8 cellular contexts compared by ENCODE assay signal in the genomic region with DNA sequence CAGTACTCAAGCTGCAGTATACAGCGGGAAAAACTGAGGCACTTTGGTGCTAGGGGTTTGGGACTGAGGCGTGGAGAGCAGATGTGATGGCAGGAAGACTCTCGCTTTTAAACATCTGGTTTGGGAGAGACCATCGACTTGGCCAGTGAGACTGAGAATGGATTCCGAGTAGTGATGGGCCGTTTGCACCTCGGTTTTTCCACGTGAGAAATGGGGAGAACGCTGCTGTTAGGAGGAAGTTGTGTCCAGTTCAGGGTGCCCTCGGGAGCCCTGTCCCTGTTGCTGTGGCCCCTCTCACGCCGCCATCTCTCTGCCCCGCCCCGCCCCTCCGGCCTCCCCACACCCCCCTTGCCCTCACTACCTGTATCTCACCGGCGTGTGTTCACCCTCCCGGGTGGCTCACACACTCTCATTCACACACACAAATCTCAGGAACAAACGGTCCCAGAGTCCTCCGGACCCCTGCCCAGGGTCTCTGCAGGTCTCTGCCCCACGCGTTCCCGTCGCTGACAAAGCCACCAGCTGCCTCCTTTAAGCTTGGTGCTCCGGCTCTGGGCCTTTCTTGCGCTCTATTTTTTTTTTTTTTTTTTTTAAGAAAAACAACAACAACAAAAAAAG. TPM values are rescaled to one million over a fixed set of nuclear protein-coding genes. Genes with fewer than 3 reads are reported as not detected.
DNase-seq lines count a peak whose midpoint lies in the region; ATAC-seq lines count a peak whose summit lies in the region.

No MANE protein-coding gene starts in this region.

- DNase-seq in activated CD8-positive, alpha-beta memory T cell treated with anti-CD3 and anti-CD28 coated beads, Interleukin-2, amount 10 ng/mL, durations not matched to agents 7 days and 5 days, result no peak
- no peak for DNase-seq in activated CD8-positive, alpha-beta memory T cell treated with anti-CD3 and anti-CD28 coated beads for 24 hours
- no peak for DNase-seq in activated naive CD8-positive, alpha-beta T cell treated with anti-CD3 and anti-CD28 coated beads, Interleukin-2, amount 50 U/mL, for 24 hours
- DNase-seq in NCI-H2107 (lab: John Stamatoyannopoulos, UW), result no peak
- no peak for DNase-seq in SKM-1 (lab: John Stamatoyannopoulos, UW; ENCODE audit: unreplicated experiment)

- no peak for ATAC-seq in activated CD8-positive, alpha-beta memory T cell treated with anti-CD3 and anti-CD28 coated beads, Interleukin-2, amount 10 ng/mL, durations not matched to agents 7 days and 5 days
- ATAC-seq in activated naive CD8-positive, alpha-beta T cell treated with anti-CD3 and anti-CD28 coated beads, Interleukin-2, amount 50 U/mL, for 24 hours, result no peak
- ATAC-seq in HG02588 (IDR thresholded peaks at IDR 0.05; ENCODE audit: unreplicated experiment), result no peak

- no peaks in the 10 kb centered on the region for H3K9me3 ChIP-seq in thymus (ENCODE audit: control insufficient read depth)

- WGBS in thymus, result 82% methylated on average over 26 of the region's 26 CpGs

- H3K4me1 ChIP-seq in thymus (ENCODE audit: control insufficient read depth, insufficient read depth, low read length), result peaks cover 9% of the 10 kb centered on the region

- H3K27me3 ChIP-seq in layer of hippocampus (ENCODE audit: control insufficient read depth, insufficient read depth, low read length) (no peaks in the 10 kb centered on the region), thymus (ENCODE audit: control insufficient read depth, insufficient read depth) (no peaks in the 10 kb centered on the region)

- peaks cover 24% of the 10 kb centered on the region for H3K4me1 Mint-ChIP-seq in activated CD8-positive, alpha-beta memory T cell treated with anti-CD3 and anti-CD28 coated beads, Interleukin-2, amount 10 ng/mL, durations not matched to agents 7 days and 5 days
- peaks cover 35% of the 10 kb centered on the region for H3K4me1 Mint-ChIP-seq in activated naive CD8-positive, alpha-beta T cell treated with anti-CD3 and anti-CD28 coated beads, Interleukin-2, amount 50 U/mL, for 24 hours

- no peaks in the 10 kb centered on the region for H3K9me3 Mint-ChIP-seq in activated CD8-positive, alpha-beta memory T cell treated with anti-CD3 and anti-CD28 coated beads, Interleukin-2, amount 10 ng/mL, durations not matched to agents 7 days and 5 days (ENCODE audit: low read depth)
- no peaks in the 10 kb centered on the region for H3K9me3 Mint-ChIP-seq in activated naive CD8-positive, alpha-beta T cell treated with anti-CD3 and anti-CD28 coated beads, Interleukin-2, amount 50 U/mL, for 24 hours

- peak overlapping the region; percentile 71 for H3K4me3 Mint-ChIP-seq in activated CD8-positive, alpha-beta memory T cell treated with anti-CD3 and anti-CD28 coated beads, Interleukin-2, amount 10 ng/mL, durations not matched to agents 7 days and 5 days
- peak overlapping the region; percentile 78 for H3K4me3 Mint-ChIP-seq in activated naive CD8-positive, alpha-beta T cell treated with anti-CD3 and anti-CD28 coated beads, Interleukin-2, amount 50 U/mL, for 24 hours

- no peaks in the 10 kb centered on the region for H3K36me3 ChIP-seq in thymus (ENCODE audit: control insufficient read depth, insufficient read depth)

- H3K27ac ChIP-seq in layer of hippocampus (ENCODE audit: low read depth, low read length) (peak overlapping the region; percentile 98), thymus (ENCODE audit: low read depth) (peak overlapping the region; percentile 61)

- CTCF ChIA-PET in activated CD8-positive, alpha-beta memory T cell treated with anti-CD3 and anti-CD28 coated beads, Interleukin-2, amount 10 ng/mL, durations not matched to agents 7 days and 5 days (lab: Charles Lee), result interaction anchor here (1.3 to 3.9 kb wide), 3 partner anchors 13 to 62 kb away, joined by 3 to 43 read pairs (median 5); no protein-coding TSS in a partner anchor

- no peak overlapping the region for H3K27ac Mint-ChIP-seq in activated CD8-positive, alpha-beta memory T cell treated with anti-CD3 and anti-CD28 coated beads, Interleukin-2, amount 10 ng/mL, durations not matched to agents 7 days and 5 days
- H3K27ac Mint-ChIP-seq in activated naive CD8-positive, alpha-beta T cell treated with anti-CD3 and anti-CD28 coated beads, Interleukin-2, amount 50 U/mL, for 24 hours, result peak overlapping the region; percentile 39

- peak overlapping the region; percentile 78 for H3K4me3 ChIP-seq in thymus (ENCODE audit: low read length)

- no peaks in the 10 kb centered on the region for H3K36me3 Mint-ChIP-seq in activated CD8-positive, alpha-beta memory T cell treated with anti-CD3 and anti-CD28 coated beads, Interleukin-2, amount 10 ng/mL, durations not matched to agents 7 days and 5 days
- H3K36me3 Mint-ChIP-seq in activated naive CD8-positive, alpha-beta T cell treated with anti-CD3 and anti-CD28 coated beads, Interleukin-2, amount 50 U/mL, for 24 hours (ENCODE audit: low read depth), result peaks cover 4% of the 10 kb centered on the region

- no peaks in the 10 kb centered on the region for H3K27me3 Mint-ChIP-seq in activated CD8-positive, alpha-beta memory T cell treated with anti-CD3 and anti-CD28 coated beads, Interleukin-2, amount 10 ng/mL, durations not matched to agents 7 days and 5 days
- H3K27me3 Mint-ChIP-seq in activated naive CD8-positive, alpha-beta T cell treated with anti-CD3 and anti-CD28 coated beads, Interleukin-2, amount 50 U/mL, for 24 hours, result no peaks in the 10 kb centered on the region

RNA-seq across cellular contexts. Expression of a gene that starts 2.7 kb away (rescaled TPM):
- 1 to 10 TPM; 5.7 to 6.3 TPM for total RNA-seq in activated CD8-positive, alpha-beta memory T cell treated with anti-CD3 and anti-CD28 coated beads, Interleukin-2, amount 10 ng/mL, durations not matched to agents 7 days and 5 days
- polyA plus RNA-seq in thymus, result 4.7 TPM

RNA-seq across cellular contexts. Expression of a gene that starts 18.9 kb away (rescaled TPM):
- total RNA-seq in activated CD8-positive, alpha-beta memory T cell treated with anti-CD3 and anti-CD28 coated beads, Interleukin-2, amount 10 ng/mL, durations not matched to agents 7 days and 5 days, result 1 to 10 TPM; 2.9 to 5.0 TPM
- 16.7 TPM for polyA plus RNA-seq in thymus

RNA-seq across cellular contexts. Expression of a gene that starts 30.7 kb away (rescaled TPM):
- 10 to 100 TPM; 27.4 to 28.2 TPM for total RNA-seq in activated CD8-positive, alpha-beta memory T cell treated with anti-CD3 and anti-CD28 coated beads, Interleukin-2, amount 10 ng/mL, durations not matched to agents 7 days and 5 days
- 21.8 TPM for polyA plus RNA-seq in thymus

RNA-seq across cellular contexts. Expression of a gene that starts 37.5 kb away (rescaled TPM):
- total RNA-seq in activated CD8-positive, alpha-beta memory T cell treated with anti-CD3 and anti-CD28 coated beads, Interleukin-2, amount 10 ng/mL, durations not matched to agents 7 days and 5 days, result 1 to 10 TPM; 7.5 to 8.2 TPM
- polyA plus RNA-seq in thymus, result 4.3 TPM

RNA-seq across cellular contexts. Expression of a gene that starts 52.5 kb away (rescaled TPM):
- total RNA-seq in activated CD8-positive, alpha-beta memory T cell treated with anti-CD3 and anti-CD28 coated beads, Interleukin-2, amount 10 ng/mL, durations not matched to agents 7 days and 5 days, result 10 to 100 TPM; 22.4 to 25.4 TPM
- polyA plus RNA-seq in thymus, result 10.1 TPM
